Comparison of ENCODE assay signal across 18 cellular contexts in the genomic region with DNA sequence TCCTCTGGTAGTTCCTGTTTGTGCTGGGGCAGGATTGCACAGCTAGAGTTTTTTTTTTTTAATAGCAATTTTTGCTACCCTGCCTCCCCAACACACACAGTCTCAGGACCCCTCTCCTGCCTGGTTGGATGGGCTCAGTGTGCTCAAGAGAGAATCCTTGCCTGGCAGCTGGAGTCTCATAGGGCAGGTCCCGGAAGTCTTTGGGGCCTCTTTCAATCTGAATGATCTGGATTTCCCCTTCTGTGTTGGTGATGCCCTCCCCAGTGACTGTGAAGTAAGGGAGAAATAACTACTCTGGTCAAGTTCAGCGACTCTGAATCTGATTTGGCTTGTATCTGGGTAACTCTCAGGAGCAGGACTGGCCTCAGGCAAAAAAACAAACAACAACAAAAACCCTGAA.
A peak's percentile ranks its signal among the peaks of the same experiment; 100 is the strongest.
DNase-seq lines count a peak whose midpoint lies in the region; ATAC-seq and TF ChIP-seq lines count a peak whose summit lies in the region.
"Had no signal": no experiment of that assay in that cellular context is flagged by ENCODE, and none has a peak within 500 bp of the region (broad histone marks: within the 10 kb centered on the region; RNA-seq: fewer than 3 reads in every experiment).

No MANE protein-coding gene starts in this region.

- peak; percentile 56 for ATAC-seq in GM18858 (IDR thresholded peaks at IDR 0.05; ENCODE audit: unreplicated experiment)
- peak; percentile 42 for ATAC-seq in GM21390 (IDR thresholded peaks at IDR 0.05; ENCODE audit: unreplicated experiment)
- peak; percentile 62 for ATAC-seq in HG02938 (IDR thresholded peaks at IDR 0.05; ENCODE audit: unreplicated experiment)
- no peak for ATAC-seq in natural killer cell treated with Interleukin-12 subunit alpha and Interleukin-12 subunit beta and Interleukin-15 and Interleukin-18, amount 100 ng/mL, for 72 hours
- ATAC-seq: activated T-cell treated with anti-CD3 and anti-CD28 coated beads, Interleukin-2, amount 50 U/mL, for 4 hours; foreskin keratinocyte; T-helper 17 cell had no signal

- H2AFZ ChIP-seq in OCI-LY1 (ENCODE audit: low read length), result peak overlapping the region; percentile 35; the same call in 1 of the 2 replicates

- no peak overlapping the region for H3K4me3 ChIP-seq in OCI-LY1 (ENCODE audit: low read depth, low read length, poor library complexity, severe bottlenecking)

- DNase-seq in putamen (ENCODE audit: low spot score) (no peak), midbrain (lab: John Stamatoyannopoulos, UW) (no peak)
- DNase-seq in natural killer cell treated with Interleukin-12 subunit alpha and Interleukin-12 subunit beta and Interleukin-15 and Interleukin-18, amount 100 ng/mL, for 72 hours (ENCODE audit: low spot score), result no peak
- DNase-seq in activated naive CD8-positive, alpha-beta T cell treated with anti-CD3 and anti-CD28 coated beads for 36 hours, result no peak
- DNase-seq: activated CD4-positive, alpha-beta T cell treated with anti-CD3 and anti-CD28 coated beads for 4 hours; activated T-cell treated with anti-CD3 and anti-CD28 coated beads, Interleukin-2, amount 50 U/mL, for 4 hours; foreskin keratinocyte; NCI-H69; stimulated activated naive B cell treated with anti-CD40 and anti-IgM and Interleukin-4, amounts not matched to agents 10 μg/mL and 1 μg/mL and 100 μg/mL, for 72 hours; T-helper 17 cell had no signal

- no peaks in the 10 kb centered on the region for H4K20me1 ChIP-seq in OCI-LY1 (ENCODE audit: insufficient read depth, low read length)

- no peaks in the 10 kb centered on the region for H3K4me1 Mint-ChIP-seq in natural killer cell treated with Interleukin-12 subunit alpha and Interleukin-12 subunit beta and Interleukin-15 and Interleukin-18, amount 100 ng/mL, for 72 hours (ENCODE audit: low read depth in 2 of 2)
- no peaks in the 10 kb centered on the region for H3K4me1 Mint-ChIP-seq in activated naive CD8-positive, alpha-beta T cell treated with anti-CD3 and anti-CD28 coated beads for 36 hours
- H3K4me1 Mint-ChIP-seq: B cell; central memory CD8-positive, alpha-beta T cell; memory B cell; stimulated activated naive B cell treated with anti-CD40 and anti-IgM and Interleukin-4, amounts not matched to agents 10 μg/mL and 1 μg/mL and 100 μg/mL, for 72 hours; T-helper 17 cell had no signal

- no peak overlapping the region for H3K4me3 Mint-ChIP-seq in natural killer cell treated with Interleukin-12 subunit alpha and Interleukin-12 subunit beta and Interleukin-15 and Interleukin-18, amount 100 ng/mL, for 72 hours
- H3K4me3 Mint-ChIP-seq in activated naive CD8-positive, alpha-beta T cell treated with anti-CD3 and anti-CD28 coated beads for 36 hours, result no peak overlapping the region
- H3K4me3 Mint-ChIP-seq: activated T-cell treated with anti-CD3 and anti-CD28 coated beads, Interleukin-2, amount 50 U/mL, for 4 hours; B cell; central memory CD8-positive, alpha-beta T cell; memory B cell; stimulated activated naive B cell treated with anti-CD40 and anti-IgM and Interleukin-4, amounts not matched to agents 10 μg/mL and 1 μg/mL and 100 μg/mL, for 72 hours; T-helper 17 cell had no signal

- H3K36me3 Mint-ChIP-seq in natural killer cell treated with Interleukin-12 subunit alpha and Interleukin-12 subunit beta and Interleukin-15 and Interleukin-18, amount 100 ng/mL, for 72 hours, result no peaks in the 10 kb centered on the region
- no peaks in the 10 kb centered on the region for H3K36me3 Mint-ChIP-seq in activated naive CD8-positive, alpha-beta T cell treated with anti-CD3 and anti-CD28 coated beads for 36 hours
- H3K36me3 Mint-ChIP-seq: memory B cell; stimulated activated naive B cell treated with anti-CD40 and anti-IgM and Interleukin-4, amounts not matched to agents 10 μg/mL and 1 μg/mL and 100 μg/mL, for 72 hours had no signal

- no peak overlapping the region for H3K27ac Mint-ChIP-seq in natural killer cell treated with Interleukin-12 subunit alpha and Interleukin-12 subunit beta and Interleukin-15 and Interleukin-18, amount 100 ng/mL, for 72 hours
- no peak overlapping the region for H3K27ac Mint-ChIP-seq in activated naive CD8-positive, alpha-beta T cell treated with anti-CD3 and anti-CD28 coated beads for 36 hours
- H3K27ac Mint-ChIP-seq: B cell; memory B cell; stimulated activated naive B cell treated with anti-CD40 and anti-IgM and Interleukin-4, amounts not matched to agents 10 μg/mL and 1 μg/mL and 100 μg/mL, for 72 hours; T-helper 17 cell had no signal

- no peaks in the 10 kb centered on the region for H3F3A ChIP-seq in OCI-LY1 (ENCODE audit: insufficient read depth, low read length)

- no peaks in the 10 kb centered on the region for H3K79me2 ChIP-seq in OCI-LY1 (ENCODE audit: insufficient read depth, low read length)

- H3K36me3 ChIP-seq in OCI-LY1 (ENCODE audit: insufficient read depth, low read length), result no peaks in the 10 kb centered on the region
- H3K36me3 ChIP-seq: neutrophil had no signal

- TF ChIP-seq CTCF in OCI-LY1 (IDR thresholded peaks at IDR 0.05; ENCODE audit: low read length), result no peak

- no peak overlapping the region for H3K9ac ChIP-seq in OCI-LY1 (ENCODE audit: low read length)

- no peaks in the 10 kb centered on the region for H3K9me3 ChIP-seq in OCI-LY1 (ENCODE audit: low read length)
- H3K9me3 ChIP-seq: neutrophil had no signal

- no peak overlapping the region for H3K4me2 ChIP-seq in OCI-LY1 (ENCODE audit: low read length)

- H3K27me3 Mint-ChIP-seq in natural killer cell treated with Interleukin-12 subunit alpha and Interleukin-12 subunit beta and Interleukin-15 and Interleukin-18, amount 100 ng/mL, for 72 hours, result no peaks in the 10 kb centered on the region
- no peaks in the 10 kb centered on the region for H3K27me3 Mint-ChIP-seq in activated naive CD8-positive, alpha-beta T cell treated with anti-CD3 and anti-CD28 coated beads for 36 hours
- H3K27me3 Mint-ChIP-seq: B cell; central memory CD8-positive, alpha-beta T cell; memory B cell; stimulated activated naive B cell treated with anti-CD40 and anti-IgM and Interleukin-4, amounts not matched to agents 10 μg/mL and 1 μg/mL and 100 μg/mL, for 72 hours; T-helper 17 cell had no signal

- no peaks in the 10 kb centered on the region for H3K27me3 ChIP-seq in OCI-LY1 (ENCODE audit: insufficient read depth, low read length)
- H3K27me3 ChIP-seq: foreskin keratinocyte, neutrophil had no signal

- no peak overlapping the region for H3K27ac ChIP-seq in OCI-LY1 (ENCODE audit: low read depth, low read length, poor library complexity, severe bottlenecking)
- H3K27ac ChIP-seq: foreskin keratinocyte, neutrophil had no signal

- peaks cover 7% of the 10 kb centered on the region for H3K9me3 Mint-ChIP-seq in natural killer cell treated with Interleukin-12 subunit alpha and Interleukin-12 subunit beta and Interleukin-15 and Interleukin-18, amount 100 ng/mL, for 72 hours
- H3K9me3 Mint-ChIP-seq in activated naive CD8-positive, alpha-beta T cell treated with anti-CD3 and anti-CD28 coated beads for 36 hours, result no peaks in the 10 kb centered on the region
- H3K9me3 Mint-ChIP-seq: memory B cell had no signal

- H3K4me1 ChIP-seq in OCI-LY1 (ENCODE audit: insufficient read depth, low read length, severe bottlenecking), result peaks cover 40% of the 10 kb centered on the region
- H3K4me1 ChIP-seq: foreskin keratinocyte had no signal

- no peaks in the 10 kb centered on the region for H3K9me2 ChIP-seq in OCI-LY1 (ENCODE audit: low read depth, low read length)

Comparison
In these comparisons a context has a peak if more than half of its experiments do, and no peak if none do; other contexts are left out.
1. ATAC-seq: peak in GM18858 (single experiment), GM21390 (single experiment) and HG02938 (single experiment); none in natural killer cell treated with Interleukin-12 subunit alpha and Interleukin-12 subunit beta and Interleukin-15 and Interleukin-18, amount 100 ng/mL, for 72 hours (0 of 2).